ENCODE assay signal across 14 cellular contexts in genomic region chr3:31504230-31504629, GRCh38. TPM values are rescaled to one million over a fixed set of nuclear protein-coding genes. Genes with fewer than 3 reads are reported as not detected.
DNase-seq lines count a peak whose midpoint lies in the region; ATAC-seq and TF ChIP-seq lines count a peak whose summit lies in the region.
"Had no signal": no experiment of that assay in that cellular context is flagged by ENCODE, and none has a peak within 500 bp of the region (broad histone marks: within the 10 kb centered on the region; RNA-seq: fewer than 3 reads in every experiment).

No MANE protein-coding gene starts in this region.

- H3K27ac Mint-ChIP-seq in GM23338 (peak overlapping the region; percentile 68; the same call in 1 of the 2 replicates), WTC11 (0 out of 2 replicates have a peak overlapping the region, but pooled peaks have one; percentile 13), nephron progenitor cell (no peak overlapping the region)
- H3K27ac Mint-ChIP-seq: CD4-positive, alpha-beta memory T cell had no signal

- no peak for TF ChIP-seq CTCF in GM23338 (conservative IDR thresholded peaks at IDR 0.05; ENCODE audit: low read depth in 2 of 2)
- TF ChIP-seq CTCF in WTC11 (IDR thresholded peaks at IDR 0.05) = no peak
- no peak for TF ChIP-seq CTCF in mucosa of descending colon (IDR thresholded peaks at IDR 0.05)
- no peak for TF ChIP-seq CTCF in nephron progenitor cell (IDR thresholded peaks at IDR 0.05)

- H3K27ac ChIP-seq in GM23338 (ENCODE audit: low read depth) = no peak overlapping the region
- H3K27ac ChIP-seq: C4-2B had no signal

- H2AFZ ChIP-seq in GM23338 = no peak overlapping the region

- H3K4me3 ChIP-seq in GM23338 = no peak overlapping the region
- H3K4me3 ChIP-seq in mucosa of descending colon = no peak overlapping the region

- H3K4me1 ChIP-seq in GM23338 (ENCODE audit: insufficient read depth) (peaks cover 27% of the 10 kb centered on the region), mucosa of descending colon (ENCODE audit: low read depth) (peaks cover 5% of the 10 kb centered on the region)
- H3K4me1 ChIP-seq: BE2C had no signal

- no peak overlapping the region for H3K4me2 ChIP-seq in GM23338

- no peaks in the 10 kb centered on the region for H3K27me3 Mint-ChIP-seq in GM23338 (ENCODE audit: insufficient read depth, low read depth, poor library complexity)
- no peaks in the 10 kb centered on the region for H3K27me3 Mint-ChIP-seq in WTC11 (ENCODE audit: low read depth)
- H3K27me3 Mint-ChIP-seq in nephron progenitor cell (ENCODE audit: low read depth, poor library complexity) = no peaks in the 10 kb centered on the region
- H3K27me3 Mint-ChIP-seq: CD4-positive, alpha-beta memory T cell had no signal

- no peaks in the 10 kb centered on the region for H3K36me3 Mint-ChIP-seq in GM23338 (ENCODE audit: low read depth)
- no peaks in the 10 kb centered on the region for H3K36me3 Mint-ChIP-seq in WTC11
- H3K36me3 Mint-ChIP-seq in nephron progenitor cell (ENCODE audit: low read depth) = no peaks in the 10 kb centered on the region
- H3K36me3 Mint-ChIP-seq: CD4-positive, alpha-beta memory T cell had no signal

- H3K27me3 ChIP-seq in GM23338 (ENCODE audit: insufficient read depth) = no peaks in the 10 kb centered on the region
- H3K27me3 ChIP-seq: BE2C had no signal

- H3F3A ChIP-seq in GM23338 (replicated peaks; ENCODE audit: low read depth) = no peaks in the 10 kb centered on the region

- no peaks in the 10 kb centered on the region; the same call in 2 of the 3 replicates for H3K9me3 Mint-ChIP-seq in GM23338
- H3K9me3 Mint-ChIP-seq in WTC11 = no peaks in the 10 kb centered on the region
- no peaks in the 10 kb centered on the region for H3K9me3 Mint-ChIP-seq in nephron progenitor cell
- H3K9me3 Mint-ChIP-seq: CD4-positive, alpha-beta memory T cell had no signal

- CTCF ChIA-PET in WTC11 (lab: Charles Lee) = interaction anchor here (0.7 to 1.3 kb wide), 3 partner anchors 46 to 163 kb away, joined by 3 to 4 read pairs (median 3); no protein-coding TSS in a partner anchor

- H3K4me1 Mint-ChIP-seq in GM23338 (peaks cover 53% of the 10 kb centered on the region), WTC11 (peaks cover 52% of the 10 kb centered on the region), nephron progenitor cell (peaks cover 29% of the 10 kb centered on the region)

- POLR2A ChIA-PET in WTC11 (lab: Charles Lee) = interaction anchor here (2.3 kb wide), 1 partner anchor 28 kb away, joined by 6 read pairs; the partner anchor contains the start of gene STT3B

- ATAC-seq in GM23338 (no peak), WTC11 (no peak), left lobe of liver (peak; percentile 85), mucosa of descending colon (peak; percentile 76), left cardiac atrium (no peak), HG03280 (IDR thresholded peaks at IDR 0.05; ENCODE audit: unreplicated experiment) (no peak)
- ATAC-seq: HCT116 had no signal

- H3K79me2 ChIP-seq in GM23338 (replicated peaks; ENCODE audit: insufficient read depth) = no peaks in the 10 kb centered on the region

- 0 out of 2 replicates have a peak, but pooled peaks cover 6% of the 10 kb centered on the region for H3K9me2 ChIP-seq in GM23338 (ENCODE audit: insufficient read depth)

- intact Hi-C loops in mucosa of descending colon (cut with DNase I, micrococcal nuclease) = no loop called here
- intact Hi-C loops in left cardiac atrium (cut with DNase I) = no loop called here

- no peaks in the 10 kb centered on the region for H4K20me1 ChIP-seq in GM23338 (replicated peaks; ENCODE audit: insufficient read depth)

- no peak overlapping the region for H3K4me3 Mint-ChIP-seq in GM23338
- H3K4me3 Mint-ChIP-seq in WTC11 = no peak overlapping the region
- H3K4me3 Mint-ChIP-seq in nephron progenitor cell = no peak overlapping the region
- H3K4me3 Mint-ChIP-seq: CD4-positive, alpha-beta memory T cell had no signal

- H3K36me3 ChIP-seq in GM23338 (ENCODE audit: insufficient read depth) (no peaks in the 10 kb centered on the region), mucosa of descending colon (ENCODE audit: low read depth) (no peaks in the 10 kb centered on the region)
- H3K36me3 ChIP-seq: BE2C had no signal

- DNase-seq in GM23338 (ENCODE audit: low spot score) = no peak
- no peak for DNase-seq in WTC11 (ENCODE audit: low spot score)
- DNase-seq in left lobe of liver (ENCODE audit: low spot score) = no peak
- DNase-seq in mucosa of descending colon = no peak
- DNase-seq in nephron progenitor cell = no peak
- DNase-seq in left cardiac atrium = no peak
- DNase-seq: BE2C; CD4-positive, alpha-beta memory T cell; DMS153; DMS79 treated with DMSO at 0.1 percent for 48 hours; EL had no signal

- H3K9me3 ChIP-seq in mucosa of descending colon = no peaks in the 10 kb centered on the region
- H3K9me3 ChIP-seq: BE2C had no signal

TF ChIP-seq in GM23338, 12 proteins besides CTCF, POLR2A, EP300 and RAD21:
- no peak for TF ChIP-seq JUNB (IDR thresholded peaks at IDR 0.05; ENCODE audit: unreplicated experiment)

TF ChIP-seq in WTC11, 78 proteins besides CTCF, POLR2A, EP300 and RAD21 (continues in another document):
- TF ChIP-seq PRDM15 (CRISPR knock-in tag; IDR thresholded peaks at IDR 0.05) (no peak), TEAD4 (CRISPR knock-in tag; IDR thresholded peaks at IDR 0.05) (no peak), ZNF416 (CRISPR knock-in tag; IDR thresholded peaks at IDR 0.05) (no peak), ERG (CRISPR knock-in tag; IDR thresholded peaks at IDR 0.05) (no peak), NR2C2 (CRISPR knock-in tag; IDR thresholded peaks at IDR 0.05) (no peak)
- TF ChIP-seq, protein P1, sequence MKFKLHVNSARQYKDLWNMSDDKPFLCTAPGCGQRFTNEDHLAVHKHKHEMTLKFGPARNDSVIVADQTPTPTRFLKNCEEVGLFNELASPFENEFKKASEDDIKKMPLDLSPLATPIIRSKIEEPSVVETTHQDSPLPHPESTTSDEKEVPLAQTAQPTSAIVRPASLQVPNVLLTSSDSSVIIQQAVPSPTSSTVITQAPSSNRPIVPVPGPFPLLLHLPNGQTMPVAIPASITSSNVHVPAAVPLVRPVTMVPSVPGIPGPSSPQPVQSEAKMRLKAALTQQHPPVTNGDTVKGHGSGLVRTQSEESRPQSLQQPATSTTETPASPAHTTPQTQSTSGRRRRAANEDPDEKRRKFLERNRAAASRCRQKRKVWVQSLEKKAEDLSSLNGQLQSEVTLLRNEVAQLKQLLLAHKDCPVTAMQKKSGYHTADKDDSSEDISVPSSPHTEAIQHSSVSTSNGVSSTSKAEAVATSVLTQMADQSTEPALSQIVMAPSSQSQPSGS (CRISPR knock-in tag; IDR thresholded peaks at IDR 0.05; ENCODE audit: borderline replicate concordance, low read depth) = no peak
- TF ChIP-seq, protein P2, sequence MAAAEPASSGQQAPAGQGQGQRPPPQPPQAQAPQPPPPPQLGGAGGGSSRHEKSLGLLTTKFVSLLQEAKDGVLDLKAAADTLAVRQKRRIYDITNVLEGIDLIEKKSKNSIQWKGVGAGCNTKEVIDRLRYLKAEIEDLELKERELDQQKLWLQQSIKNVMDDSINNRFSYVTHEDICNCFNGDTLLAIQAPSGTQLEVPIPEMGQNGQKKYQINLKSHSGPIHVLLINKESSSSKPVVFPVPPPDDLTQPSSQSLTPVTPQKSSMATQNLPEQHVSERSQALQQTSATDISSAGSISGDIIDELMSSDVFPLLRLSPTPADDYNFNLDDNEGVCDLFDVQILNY (CRISPR knock-in tag; IDR thresholded peaks at IDR 0.05) = no peak

RNA-seq across cellular contexts. Expression of gene STT3B, which starts 28.5 kb away (rescaled TPM):
- 139 and 167 TPM in 2 replicates for total RNA-seq in GM23338 (2014; rRNA removed; shearing (Covaris generic))
- 44.1 and 45.2 TPM in 2 replicates for polyA plus RNA-seq in GM23338 (2016; fragmentation: Nextera tagmentation; extraction: Ambion mirVana)
- total RNA-seq in WTC11 (2021) (103 to 107 TPM (median 105 TPM) in 3 replicates), left lobe of liver (68.7 TPM), mucosa of descending colon (100 to 1,000 TPM in 1 of 3 donors, 10 to 100 TPM in 2; 86.0 to 118 (median 94.3) TPM), left cardiac atrium (10 to 100 TPM; 76.7 to 88.1 TPM)

Comparison
In these comparisons a context has a peak if more than half of its experiments do, and no peak if none do; other contexts are left out.
1. ATAC-seq: peak in left lobe of liver (single experiment) and mucosa of descending colon (single experiment); none in GM23338 (single experiment), WTC11 (single experiment), left cardiac atrium (0 of 2) and HG03280 (single experiment).